Comparison of ENCODE assay signal across 8 cellular contexts in the genomic region with DNA sequence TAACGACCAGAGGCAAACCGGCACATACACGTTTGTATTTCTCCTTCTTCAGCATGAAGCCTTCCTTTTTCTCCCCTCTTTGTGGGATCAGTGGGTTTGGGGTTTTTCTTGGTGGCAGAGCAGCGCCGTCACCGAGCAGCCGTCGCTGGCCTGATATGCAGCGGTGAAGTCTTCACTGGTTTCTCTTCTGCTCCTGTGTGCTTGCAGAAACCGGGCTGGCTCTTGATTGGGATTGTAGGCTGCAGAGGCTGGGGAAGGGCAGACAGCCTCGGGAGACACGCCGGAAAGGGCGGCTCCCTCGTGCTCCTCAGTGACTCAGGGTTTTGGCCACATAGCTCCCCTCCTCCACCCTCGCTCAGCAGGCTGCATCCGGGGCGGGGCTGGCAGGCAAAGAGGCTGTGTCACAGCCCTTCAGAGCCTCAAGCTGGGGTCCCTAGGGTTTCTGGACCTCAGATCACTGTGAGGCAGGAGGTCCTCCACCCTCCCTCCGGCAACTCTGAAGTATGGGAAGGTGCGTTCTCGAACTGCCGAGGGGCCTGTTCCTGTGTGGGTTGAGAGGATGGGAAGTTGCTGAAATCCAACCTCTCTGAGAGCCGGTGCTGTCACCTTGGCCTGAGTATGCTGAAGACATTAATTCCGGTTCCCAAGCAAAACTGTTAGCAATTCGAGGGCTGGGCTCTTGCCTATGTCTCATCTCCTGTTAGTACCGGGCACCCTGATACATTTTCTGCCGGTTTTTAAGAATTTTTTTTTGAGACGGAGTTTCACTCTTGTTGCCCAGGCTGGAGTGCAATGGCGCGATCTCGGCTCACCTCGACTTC. TPM values are rescaled to one million over a fixed set of nuclear protein-coding genes. Genes with fewer than 3 reads are reported as not detected.
DNase-seq lines count a peak whose midpoint lies in the region; ATAC-seq lines count a peak whose summit lies in the region.

No MANE protein-coding gene starts in this region.

- H2BK120ac ChIP-seq in mesendoderm (ENCODE audit: low read depth, low read length), result no peak overlapping the region

- H4K8ac ChIP-seq in mesendoderm (ENCODE audit: low read depth, low read length), result no peak overlapping the region

- no CpG with 5 or more reads among the region's 32 CpGs for WGBS in mesendoderm (ENCODE audit: extremely low coverage, insufficient coverage, low lambda C conversion rate)

- peaks cover 9% of the 10 kb centered on the region for H3K4me1 ChIP-seq in mesendoderm (ENCODE audit: control insufficient read depth, low read depth, low read length)

- peak overlapping the region; percentile 63 for H3K56ac ChIP-seq in mesendoderm (ENCODE audit: low read length)

- no peak overlapping the region for H3K23ac ChIP-seq in mesendoderm (ENCODE audit: low read length)

- H2BK15ac ChIP-seq in mesendoderm (replicated peaks; ENCODE audit: low read depth), result no peak overlapping the region

- H3K18ac ChIP-seq in mesendoderm (ENCODE audit: low read length), result peak overlapping the region; percentile 31

- DNase-seq in ACHN, result peak; percentile 41
- peak; percentile 74 for DNase-seq in NCI-H510A (lab: John Stamatoyannopoulos, UW)
- peak; percentile 75 to 90 for DNase-seq in activated CD4-positive, alpha-beta T cell treated with anti-CD3 and anti-CD28 coated beads, Interleukin-2, amount 50 U/mL, for 24 hours (ENCODE audit: low read depth in 1 of 2, low spot score in 1 of 2)
- peak; percentile 72 for DNase-seq in ecto neural progenitor cell (ENCODE audit: low spot score)
- peak; percentile 92 for DNase-seq in mesendoderm
- peak; percentile 76 to 84 for DNase-seq in stimulated activated CD8-positive, alpha-beta memory T cell treated with anti-CD3 and anti-CD28 coated beads, Interleukin-15, amount 100 ng/mL, for 4 hours (ENCODE audit: low read depth in 2 of 2)

- H2AK5ac ChIP-seq in mesendoderm (ENCODE audit: low read length), result peak overlapping the region; percentile 53

- in situ Hi-C loops in ACHN (cut with HindIII; ENCODE audit: low pct_ligation_motif_present, low pct_unique_long_range_greater_than_20kb, low sequenced_read_pairs), result no loop called here

- H3K4me2 ChIP-seq in mesendoderm (ENCODE audit: low read length), result no peak overlapping the region

- H3K79me2 ChIP-seq in mesendoderm (ENCODE audit: control insufficient read depth, insufficient read depth, low read length), result no peaks in the 10 kb centered on the region

- ATAC-seq in GM18868 (IDR thresholded peaks at IDR 0.05; ENCODE audit: unreplicated experiment) (peak; percentile 79), HG03066 (IDR thresholded peaks at IDR 0.05; ENCODE audit: low read depth, unreplicated experiment) (peak; percentile 75)

- H3K27me3 ChIP-seq in mesendoderm (ENCODE audit: insufficient read depth, low read length, poor library complexity), result no peaks in the 10 kb centered on the region

- no peak overlapping the region for H3K4ac ChIP-seq in mesendoderm (ENCODE audit: low read depth, low read length)

- peak overlapping the region; percentile 30 for H3K27ac ChIP-seq in mesendoderm (ENCODE audit: low read depth, low read length)

- no peak overlapping the region for H3K4me3 ChIP-seq in mesendoderm (ENCODE audit: low read length)

- H3K9ac ChIP-seq in mesendoderm (ENCODE audit: low read length), result peak overlapping the region; percentile 32

- no peaks in the 10 kb centered on the region for H3K79me1 ChIP-seq in mesendoderm (ENCODE audit: low read length)

- H2BK5ac ChIP-seq in mesendoderm (ENCODE audit: low read length), result peak overlapping the region; percentile 71

- H4K5ac ChIP-seq in mesendoderm (ENCODE audit: low read length), result no peak overlapping the region

- H3K36me3 ChIP-seq in mesendoderm (ENCODE audit: control insufficient read depth, insufficient read depth, low read length), result peaks cover 2% of the 10 kb centered on the region

RNA-seq across cellular contexts. Expression of a gene that starts 24.2 kb away (rescaled TPM):
- polyA plus RNA-seq in mesendoderm (2013, experiment 1 of 2), result 103 TPM
- polyA plus RNA-seq in mesendoderm (2013, experiment 2 of 2), result 109 TPM

RNA-seq across cellular contexts. Expression of a gene that starts 44.4 kb away (rescaled TPM):
- 18.8 TPM for polyA plus RNA-seq in mesendoderm (2013, experiment 1 of 2)
- polyA plus RNA-seq in mesendoderm (2013, experiment 2 of 2), result 19.8 TPM

RNA-seq across cellular contexts. Expression of a gene that starts 52.5 kb away (rescaled TPM):
- polyA plus RNA-seq in mesendoderm (2013, experiment 1 of 2), result 40.3 TPM
- 41.2 TPM for polyA plus RNA-seq in mesendoderm (2013, experiment 2 of 2)

Comparison
In these comparisons a context has a peak if more than half of its experiments do, and no peak if none do; other contexts are left out.
1. DNase-seq: peak in every context shown above with its lines; median percentile 92 in mesendoderm; 82 in activated CD4-positive, alpha-beta T cell treated with anti-CD3 and anti-CD28 coated beads, Interleukin-2, amount 50 U/mL, for 24 hours; 80 in stimulated activated CD8-positive, alpha-beta memory T cell treated with anti-CD3 and anti-CD28 coated beads, Interleukin-15, amount 100 ng/mL, for 4 hours; 74 in NCI-H510A; 72 in ecto neural progenitor cell; 41 in ACHN.